Comparison of ENCODE assay signal across 39 cellular contexts in the genomic region with DNA sequence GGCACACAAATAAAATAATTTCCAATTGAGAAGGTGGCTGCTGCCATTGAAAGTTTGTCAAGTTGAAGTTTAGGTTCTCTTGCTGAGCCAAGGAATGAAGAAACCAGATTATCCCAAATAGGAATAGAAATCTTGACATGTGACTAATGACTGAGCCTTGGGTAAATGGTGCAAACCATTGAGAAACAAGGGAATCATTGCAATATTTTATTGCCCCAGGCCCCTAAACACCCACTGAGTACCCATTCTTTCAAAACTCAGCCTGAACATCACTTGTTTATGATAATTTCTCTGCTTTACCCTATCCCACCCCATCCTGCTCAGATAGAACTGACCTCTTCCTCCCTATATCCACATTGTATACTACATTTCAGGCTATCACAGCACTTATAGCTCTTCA. TPM values are rescaled to one million over a fixed set of nuclear protein-coding genes. Genes with fewer than 3 reads are reported as not detected.
"Had no signal": no experiment of that assay in that cellular context is flagged by ENCODE, and none has a peak within 500 bp of the region (broad histone marks: within the 10 kb centered on the region; RNA-seq: fewer than 3 reads in every experiment).

No MANE protein-coding gene starts in this region.

- DNase-seq: Karpas-422, Kasumi-1, KG1, MG63, MM.1S, MV-4-11, NCI-H1048, NCI-H1092, NCI-H1092 treated with DMSO at 0.1 percent for 48 hours, NCI-H1105, NCI-H1105 treated with DMSO at 0.1 percent for 48 hours, NCI-H1417, NCI-H1417 treated with DMSO at 0.1 percent for 48 hours, NCI-H1436, NCI-H1436 treated with DMSO at 0.1 percent for 48 hours, NCI-H146, NCI-H1694, NCI-H1694 treated with DMSO at 0.1 percent for 48 hours, NCI-H187, NCI-H187 treated with DMSO at 0.1 percent for 48 hours, NCI-H1930, NCI-H2029, NCI-H2029 treated with DMSO at 0.1 percent for 48 hours, NCI-H2081, NCI-H2081 treated with DMSO at 0.1 percent for 48 hours, NCI-H2171, NCI-H2171 treated with DMSO at 0.1 percent for 48 hours, NCI-H2227 treated with DMSO at 0.1 percent for 48 hours, NCI-H226, NCI-H345, NCI-H446, NCI-H446 treated with DMSO at 0.1 percent for 48 hours, NCI-H510A, NCI-H510A treated with DMSO at 0.1 percent for 48 hours had no signal

- H3K27ac ChIP-seq: KMS-11 had no signal

- H3K27me3 ChIP-seq: MG63 had no signal

- H3K9me3 ChIP-seq: MG63 had no signal

- H3K36me3 ChIP-seq: MG63 had no signal

- H3K4me3 ChIP-seq: MG63 had no signal

RNA-seq across cellular contexts. Expression of gene VTCN1, which starts 46.6 kb away (rescaled TPM):
- total RNA-seq: LHCN-M2, M059J, MCF 10A, NCI-H460 had no signal
